1 cellular context compared by ENCODE assay signal in genomic region chr13:82356667-82357066, GRCh38.
TF ChIP-seq lines count a peak whose summit lies in the region.

No MANE protein-coding gene starts in this region.

TF ChIP-seq in GM23338, 12 proteins besides CTCF, POLR2A, EP300 and RAD21 (continued from another document):
- TF ChIP-seq, protein P1, sequence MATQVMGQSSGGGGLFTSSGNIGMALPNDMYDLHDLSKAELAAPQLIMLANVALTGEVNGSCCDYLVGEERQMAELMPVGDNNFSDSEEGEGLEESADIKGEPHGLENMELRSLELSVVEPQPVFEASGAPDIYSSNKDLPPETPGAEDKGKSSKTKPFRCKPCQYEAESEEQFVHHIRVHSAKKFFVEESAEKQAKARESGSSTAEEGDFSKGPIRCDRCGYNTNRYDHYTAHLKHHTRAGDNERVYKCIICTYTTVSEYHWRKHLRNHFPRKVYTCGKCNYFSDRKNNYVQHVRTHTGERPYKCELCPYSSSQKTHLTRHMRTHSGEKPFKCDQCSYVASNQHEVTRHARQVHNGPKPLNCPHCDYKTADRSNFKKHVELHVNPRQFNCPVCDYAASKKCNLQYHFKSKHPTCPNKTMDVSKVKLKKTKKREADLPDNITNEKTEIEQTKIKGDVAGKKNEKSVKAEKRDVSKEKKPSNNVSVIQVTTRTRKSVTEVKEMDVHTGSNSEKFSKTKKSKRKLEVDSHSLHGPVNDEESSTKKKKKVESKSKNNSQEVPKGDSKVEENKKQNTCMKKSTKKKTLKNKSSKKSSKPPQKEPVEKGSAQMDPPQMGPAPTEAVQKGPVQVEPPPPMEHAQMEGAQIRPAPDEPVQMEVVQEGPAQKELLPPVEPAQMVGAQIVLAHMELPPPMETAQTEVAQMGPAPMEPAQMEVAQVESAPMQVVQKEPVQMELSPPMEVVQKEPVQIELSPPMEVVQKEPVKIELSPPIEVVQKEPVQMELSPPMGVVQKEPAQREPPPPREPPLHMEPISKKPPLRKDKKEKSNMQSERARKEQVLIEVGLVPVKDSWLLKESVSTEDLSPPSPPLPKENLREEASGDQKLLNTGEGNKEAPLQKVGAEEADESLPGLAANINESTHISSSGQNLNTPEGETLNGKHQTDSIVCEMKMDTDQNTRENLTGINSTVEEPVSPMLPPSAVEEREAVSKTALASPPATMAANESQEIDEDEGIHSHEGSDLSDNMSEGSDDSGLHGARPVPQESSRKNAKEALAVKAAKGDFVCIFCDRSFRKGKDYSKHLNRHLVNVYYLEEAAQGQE (IDR thresholded peaks at IDR 0.05; ENCODE audit: unreplicated experiment), result no peak
- no peak for TF ChIP-seq CREB1 (CRISPR knock-in tag; IDR thresholded peaks at IDR 0.05; ENCODE audit: low read depth)
- no peak for TF ChIP-seq EZH2 (IDR thresholded peaks at IDR 0.05; ENCODE audit: low read depth, unreplicated experiment)
- TF ChIP-seq EZH2phosphoT487 (IDR thresholded peaks at IDR 0.05; ENCODE audit: unreplicated experiment), result no peak
- no peak for TF ChIP-seq ZNF462 (CRISPR knock-in tag; IDR thresholded peaks at IDR 0.05)
- TF ChIP-seq ETS1 (IDR thresholded peaks at IDR 0.05), result no peak
- TF ChIP-seq JUNB (IDR thresholded peaks at IDR 0.05; ENCODE audit: unreplicated experiment), result no peak
TF ChIP-seq in GM23338: peak in this region for 0.
